In the genomic region with DNA sequence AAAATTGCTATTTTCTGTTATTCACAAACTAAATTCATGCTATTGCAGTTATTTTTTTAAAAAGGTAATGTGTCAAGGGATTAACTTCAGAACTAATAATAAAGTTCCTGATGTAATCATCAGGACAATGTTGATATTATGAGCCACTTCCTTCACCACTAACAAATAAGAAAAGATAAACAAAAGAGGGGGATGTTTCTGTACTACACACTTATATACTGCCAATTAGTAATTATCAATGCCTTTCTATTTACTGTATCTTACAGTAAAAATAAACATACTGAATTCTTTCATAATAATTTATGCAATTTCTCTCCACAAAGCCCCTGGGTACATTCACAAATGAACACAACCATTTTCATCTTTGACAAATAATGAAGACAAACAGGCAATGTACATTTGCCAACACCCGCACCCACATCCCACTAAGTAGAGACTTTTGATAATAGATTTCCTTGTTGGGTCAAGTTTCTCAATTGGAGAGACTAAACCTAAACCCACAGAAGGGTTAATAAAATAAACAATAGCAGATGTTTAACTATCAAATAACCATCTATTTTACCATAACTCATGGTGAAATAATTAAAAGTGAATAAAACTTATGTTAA, we compare ENCODE assay signal across 13 cellular contexts. TPM values are rescaled to one million over a fixed set of nuclear protein-coding genes. Genes with fewer than 3 reads are reported as not detected.
DNase-seq lines count a peak whose midpoint lies in the region; ATAC-seq and TF ChIP-seq lines count a peak whose summit lies in the region.
"Had no signal": no experiment of that assay in that cellular context is flagged by ENCODE, and none has a peak within 500 bp of the region (broad histone marks: within the 10 kb centered on the region; RNA-seq: fewer than 3 reads in every experiment).

No MANE protein-coding gene starts in this region.

- H3K4me3 ChIP-seq in astrocyte of the cerebellum (ENCODE audit: low read depth, low read length), result peak overlapping the region; percentile 84
- no peak overlapping the region for H3K4me3 ChIP-seq in aorta (ENCODE audit: low read length in 2 of 2)
- H3K4me3 ChIP-seq in body of pancreas, result no peak overlapping the region

- H3K36me3 ChIP-seq in aorta (ENCODE audit: control insufficient read depth in 1 of 2, insufficient read depth in 2 of 2, low read length in 1 of 2) (no peaks in the 10 kb centered on the region), body of pancreas (replicated peaks in 1 of 2; ENCODE audit: insufficient read depth in 1 of 2, low read depth in 2 of 2) (no peaks in the 10 kb centered on the region)
- H3K36me3 ChIP-seq: transverse colon had no signal

- TF ChIP-seq CTCF in astrocyte of the cerebellum (IDR thresholded peaks at IDR 0.05; ENCODE audit: low read depth, low read length, missing control alignments) (no peak), mesothelial cell of epicardium (IDR thresholded peaks at IDR 0.05; ENCODE audit: unreplicated experiment) (no peak), body of pancreas (IDR thresholded peaks at IDR 0.05) (no peak)

- H3K9me3 ChIP-seq in aorta (ENCODE audit: control insufficient read depth, low read length), result no peaks in the 10 kb centered on the region
- no peaks in the 10 kb centered on the region for H3K9me3 ChIP-seq in body of pancreas
- H3K9me3 ChIP-seq: transverse colon had no signal

- H3K4me1 ChIP-seq in aorta (ENCODE audit: control insufficient read depth in 1 of 2, insufficient read depth in 2 of 2, low read length in 2 of 2) (peaks cover 4 to 8% of the 10 kb centered on the region in 2 donors), body of pancreas (peaks cover 24% of the 10 kb centered on the region)

- intact Hi-C loops in aorta (cut with DNase I), result loop anchor here (5.0 to 10.0 kb wide), 2 partner anchors 42 to 260 kb away; no protein-coding TSS in a partner anchor
- intact Hi-C loops in body of pancreas (cut with DNase I), result no loop called here

- peaks cover 52% of the 10 kb centered on the region for H3K36me3 Mint-ChIP-seq in stimulated activated naive CD8-positive, alpha-beta T cell treated with anti-CD3 and anti-CD28 coated beads, Interleukin-15, Interleukin-2, amounts not matched to agents 100 ng/mL and 50 ng/mL, for 24 hours (ENCODE audit: low read depth)
- H3K36me3 Mint-ChIP-seq in mesothelial cell of epicardium, result peaks cover 8% of the 10 kb centered on the region

- H3K4me3 Mint-ChIP-seq in stimulated activated naive CD8-positive, alpha-beta T cell treated with anti-CD3 and anti-CD28 coated beads, Interleukin-15, Interleukin-2, amounts not matched to agents 100 ng/mL and 50 ng/mL, for 24 hours, result peak overlapping the region; percentile 97
- peak overlapping the region; percentile 98 for H3K4me3 Mint-ChIP-seq in mesothelial cell of epicardium

- peak overlapping the region; percentile 83 for H3K27ac Mint-ChIP-seq in stimulated activated naive CD8-positive, alpha-beta T cell treated with anti-CD3 and anti-CD28 coated beads, Interleukin-15, Interleukin-2, amounts not matched to agents 100 ng/mL and 50 ng/mL, for 24 hours
- peak overlapping the region; percentile 8 for H3K27ac Mint-ChIP-seq in mesothelial cell of epicardium

- H3K9me3 Mint-ChIP-seq in stimulated activated naive CD8-positive, alpha-beta T cell treated with anti-CD3 and anti-CD28 coated beads, Interleukin-15, Interleukin-2, amounts not matched to agents 100 ng/mL and 50 ng/mL, for 24 hours, result no peaks in the 10 kb centered on the region
- no peaks in the 10 kb centered on the region for H3K9me3 Mint-ChIP-seq in mesothelial cell of epicardium

- in situ Hi-C loops in astrocyte of the cerebellum (cut with HindIII; ENCODE audit: low sequenced_read_pairs), result no loop called here

- WGBS in aorta, 2 donors, result 92 to 95% methylated on average over 1 of the region's 1 CpG
- 54 to 57% methylated on average over 1 of the region's 1 CpG for WGBS in body of pancreas, 2 donors

- H3K27ac ChIP-seq in aorta (ENCODE audit: low read depth in 1 of 2, low read length in 2 of 2) (no peak overlapping the region), body of pancreas (no peak overlapping the region)
- H3K27ac ChIP-seq: RWPE1 had no signal

- H3K27me3 Mint-ChIP-seq in stimulated activated naive CD8-positive, alpha-beta T cell treated with anti-CD3 and anti-CD28 coated beads, Interleukin-15, Interleukin-2, amounts not matched to agents 100 ng/mL and 50 ng/mL, for 24 hours, result no peaks in the 10 kb centered on the region
- H3K27me3 Mint-ChIP-seq in mesothelial cell of epicardium (ENCODE audit: low read depth), result no peaks in the 10 kb centered on the region

- H3K4me1 Mint-ChIP-seq in stimulated activated naive CD8-positive, alpha-beta T cell treated with anti-CD3 and anti-CD28 coated beads, Interleukin-15, Interleukin-2, amounts not matched to agents 100 ng/mL and 50 ng/mL, for 24 hours (ENCODE audit: low read depth), result peaks cover 57% of the 10 kb centered on the region
- H3K4me1 Mint-ChIP-seq in mesothelial cell of epicardium, result peaks cover 43% of the 10 kb centered on the region

- H3K27me3 ChIP-seq in aorta (ENCODE audit: control insufficient read depth in 1 of 2, insufficient read depth in 2 of 2, low read length in 1 of 2) (no peaks in the 10 kb centered on the region), body of pancreas (no peaks in the 10 kb centered on the region)
- H3K27me3 ChIP-seq: transverse colon had no signal

- TF ChIP-seq POLR2A in body of pancreas (IDR thresholded peaks at IDR 0.05), result no peak

- ATAC-seq in stimulated activated naive CD8-positive, alpha-beta T cell treated with anti-CD3 and anti-CD28 coated beads, Interleukin-15, Interleukin-2, amounts not matched to agents 100 U/mL and 50 U/mL, for 24 hours, result no peak
- ATAC-seq in aorta (ENCODE audit: low FRiP score) (no peak), body of pancreas (no peak)

- DNase-seq in stimulated activated naive CD8-positive, alpha-beta T cell treated with anti-CD3 and anti-CD28 coated beads, Interleukin-15, Interleukin-2, amounts not matched to agents 100 U/mL and 50 U/mL, for 24 hours, result no peak
- DNase-seq in astrocyte of the cerebellum (ENCODE audit: low read depth), result no peak
- no peak for DNase-seq in mesothelial cell of epicardium (ENCODE audit: low spot score in 2 of 2, unreplicated experiment in 2 of 2)
- DNase-seq in aorta, result no peak
- DNase-seq in stimulated activated CD4-positive, alpha-beta T cell treated with anti-CD3 and anti-CD28 coated beads, Interleukin-4, amount 100 ng/mL, for 4 hours, result no peak
- no peak for DNase-seq in MV-4-11 (lab: John Stamatoyannopoulos, UW)
- DNase-seq in body of pancreas, result no peak
- DNase-seq: effector CD8-positive, alpha-beta T cell; HCEC 1CT; NCI-H2029; transverse colon had no signal

RNA-seq across cellular contexts. Expression of a gene that starts 3.7 kb away (rescaled TPM):
- 101 to 116 TPM (median 108 TPM) in 3 replicates for total RNA-seq in mesothelial cell of epicardium
- 100 to 1,000 TPM in 1 of 2 donors, 10 to 100 TPM in 1; 93.3 to 126 TPM for total RNA-seq in aorta
- 10 to 100 TPM in 1 of 2 donors, 1 to 10 TPM in 1; 3.3 to 15.0 TPM for polyA plus RNA-seq in aorta
- total RNA-seq in body of pancreas, result 10 to 100 TPM; 31.1 to 40.5 TPM
